Comparison of ENCODE assay signal across 14 cellular contexts in the genomic region with DNA sequence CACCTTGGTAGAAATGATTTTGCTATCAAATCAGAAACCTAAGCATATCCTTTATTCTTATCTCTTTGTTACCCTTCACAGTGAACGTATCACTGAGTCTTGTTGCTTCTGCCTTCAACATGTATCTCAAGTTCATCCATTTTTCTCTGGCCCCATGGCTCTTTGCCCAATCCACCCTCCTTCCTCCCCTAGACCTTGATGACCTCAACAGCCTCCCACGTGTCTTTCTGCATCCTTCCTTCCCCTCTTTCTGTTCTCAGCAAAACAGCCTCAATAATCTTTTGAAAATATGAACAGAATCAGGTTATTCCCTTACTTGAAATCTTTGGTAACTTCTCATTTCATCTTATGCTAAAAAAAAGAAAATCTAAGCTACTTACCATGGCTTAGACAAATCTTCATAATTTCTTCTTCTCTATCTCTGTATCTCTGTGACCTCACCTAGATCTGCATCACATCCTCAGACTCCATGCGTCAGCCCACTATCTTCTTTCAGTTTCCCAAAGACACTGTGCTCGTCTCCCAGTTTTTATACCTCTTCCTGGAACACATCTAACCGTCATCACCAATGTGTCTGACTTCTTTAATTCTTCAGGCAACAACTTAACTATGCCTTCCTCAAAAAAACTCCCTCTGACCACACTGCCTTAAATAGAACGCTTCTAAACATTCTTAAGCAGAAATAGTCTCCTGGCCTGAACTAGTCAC.
DNase-seq lines count a peak whose midpoint lies in the region; ATAC-seq and TF ChIP-seq lines count a peak whose summit lies in the region.
"Had no signal": no experiment of that assay in that cellular context is flagged by ENCODE, and none has a peak within 500 bp of the region (broad histone marks: within the 10 kb centered on the region; RNA-seq: fewer than 3 reads in every experiment).

No MANE protein-coding gene starts in this region.

- no peaks in the 10 kb centered on the region for H3K9me3 ChIP-seq in CD4-positive, alpha-beta T cell (ENCODE audit: control insufficient read depth, low read length)
- H3K9me3 ChIP-seq: stomach had no signal

- ATAC-seq in CD4-positive, alpha-beta T cell (ENCODE audit: poor library complexity): peak; percentile 26
- ATAC-seq in HG02840 (IDR thresholded peaks at IDR 0.05; ENCODE audit: low FRiP score, unreplicated experiment): no peak

- no peak for DNase-seq in CD4-positive, alpha-beta T cell
- DNase-seq in KBM-7 (peak; percentile 59), coronary artery (ENCODE audit: low spot score) (no peak), putamen (ENCODE audit: low spot score) (peak; percentile 19), COLO829 (ENCODE audit: low spot score) (no peak), osteocyte (ENCODE audit: extremely low spot score, unreplicated experiment) (no peak)
- DNase-seq: activated B cell treated with CpG ODN at 0.5 μM for 24 hours, activated gamma-delta T cell, Karpas-422, NCI-H187, NCI-H446 treated with DMSO at 0.1 percent for 48 hours, posterior cingulate gyrus, stomach had no signal

- no peaks in the 10 kb centered on the region for H3K36me3 Mint-ChIP-seq in CD4-positive, alpha-beta T cell (ENCODE audit: low read depth)
- H3K36me3 Mint-ChIP-seq in osteocyte (ENCODE audit: unreplicated experiment): no peaks in the 10 kb centered on the region

- H3K4me3 ChIP-seq in coronary artery: peak overlapping the region; percentile 42
- H3K4me3 ChIP-seq: stomach had no signal

- intact Hi-C loops in CD4-positive, alpha-beta T cell (cut with DNase I, micrococcal nuclease): no loop called here

- H3K27ac ChIP-seq in CD4-positive, alpha-beta T cell (ENCODE audit: low read depth, low read length): no peak overlapping the region
- H3K27ac ChIP-seq in coronary artery: peak overlapping the region in 1 of 2 donors; percentile 11

- H3K9me3 Mint-ChIP-seq in CD4-positive, alpha-beta T cell: peaks cover 2% of the 10 kb centered on the region
- H3K9me3 Mint-ChIP-seq in osteocyte (ENCODE audit: unreplicated experiment): no peaks in the 10 kb centered on the region
- H3K9me3 Mint-ChIP-seq: activated B cell treated with CpG ODN at 0.5 μM for 24 hours had no signal

- in situ Hi-C loops in KBM-7 (cut with MboI; ENCODE audit: low pct_unique_long_range_greater_than_20kb, low sequenced_read_pairs): no loop called here

- no peak overlapping the region for H3K27ac Mint-ChIP-seq in CD4-positive, alpha-beta T cell
- no peak overlapping the region for H3K27ac Mint-ChIP-seq in osteocyte (ENCODE audit: unreplicated experiment)
- H3K27ac Mint-ChIP-seq: activated B cell treated with CpG ODN at 0.5 μM for 24 hours had no signal

- peaks cover 26% of the 10 kb centered on the region for H3K27me3 Mint-ChIP-seq in CD4-positive, alpha-beta T cell
- peaks cover 22% of the 10 kb centered on the region for H3K27me3 Mint-ChIP-seq in osteocyte (ENCODE audit: unreplicated experiment)

- TF ChIP-seq CTCF in CD4-positive, alpha-beta T cell (IDR thresholded peaks at IDR 0.05): no peak
- TF ChIP-seq CTCF in coronary artery (IDR thresholded peaks at IDR 0.05): no peak
- TF ChIP-seq CTCF in osteocyte (IDR thresholded peaks at IDR 0.05): no peak

- POLR2A ChIA-PET in CD4-positive, alpha-beta T cell (lab: Charles Lee): no interaction called here

- H3K4me3 Mint-ChIP-seq in CD4-positive, alpha-beta T cell: no peak overlapping the region
- H3K4me3 Mint-ChIP-seq in osteocyte (ENCODE audit: unreplicated experiment): no peak overlapping the region
- H3K4me3 Mint-ChIP-seq: activated B cell treated with CpG ODN at 0.5 μM for 24 hours had no signal

- H3K4me1 Mint-ChIP-seq in CD4-positive, alpha-beta T cell (ENCODE audit: low read depth): peaks cover 7% of the 10 kb centered on the region
- H3K4me1 Mint-ChIP-seq in osteocyte (ENCODE audit: unreplicated experiment): no peaks in the 10 kb centered on the region

- CTCF ChIA-PET in CD4-positive, alpha-beta T cell (lab: Charles Lee): no interaction called here

- peaks cover 14% of the 10 kb centered on the region for H3K27me3 ChIP-seq in CD4-positive, alpha-beta T cell (ENCODE audit: control insufficient read depth, insufficient read depth, low read length)
- H3K27me3 ChIP-seq: stomach had no signal

Comparison
In these comparisons a context has a peak if more than half of its experiments do, and no peak if none do; other contexts are left out.
1. DNase-seq: peak in KBM-7 (single experiment) and putamen (single experiment); none in CD4-positive, alpha-beta T cell (0 of 10), coronary artery (single experiment), COLO829 (single experiment) and osteocyte (single experiment).